Comparison of ENCODE assay signal across 8 cellular contexts in genomic region chr15:67100808-67101581, GRCh38. TPM values are rescaled to one million over a fixed set of nuclear protein-coding genes. Genes with fewer than 3 reads are reported as not detected.
DNase-seq lines count a peak whose midpoint lies in the region; ATAC-seq and TF ChIP-seq lines count a peak whose summit lies in the region.

No MANE protein-coding gene starts in this region.

- H3K4me1 Mint-ChIP-seq in CD4-positive, alpha-beta T cell (ENCODE audit: low read depth) = peaks cover 37% of the 10 kb centered on the region
- H3K4me1 Mint-ChIP-seq in endothelial cell (ENCODE audit: unreplicated experiment) = peaks cover 26% of the 10 kb centered on the region

- H3K9me3 Mint-ChIP-seq in CD4-positive, alpha-beta T cell = no peaks in the 10 kb centered on the region
- H3K9me3 Mint-ChIP-seq in endothelial cell (ENCODE audit: unreplicated experiment) = no peaks in the 10 kb centered on the region

- H3K36me3 Mint-ChIP-seq in CD4-positive, alpha-beta T cell (ENCODE audit: low read depth) = peaks cover 13% of the 10 kb centered on the region
- H3K36me3 Mint-ChIP-seq in endothelial cell (ENCODE audit: low read depth, unreplicated experiment) = no peaks in the 10 kb centered on the region

- TF ChIP-seq POLR2A in esophagus squamous epithelium (IDR thresholded peaks at IDR 0.05) = no peak

- H3K27ac Mint-ChIP-seq in CD4-positive, alpha-beta T cell = no peak overlapping the region
- no peak overlapping the region for H3K27ac Mint-ChIP-seq in endothelial cell (ENCODE audit: unreplicated experiment)

- POLR2A ChIA-PET in CD4-positive, alpha-beta T cell (lab: Charles Lee) = interaction anchor here (1.0 to 6.2 kb wide), 14 partner anchors 10 to 46 kb away, joined by 3 to 105 read pairs (median 7); partner anchors contain the start of gene SMAD3

- 46 to 51% methylated on average over 7 of the region's 7 CpGs for WGBS in esophagus squamous epithelium, 2 donors

- H3K9me3 ChIP-seq in CD4-positive, alpha-beta T cell (ENCODE audit: control insufficient read depth, low read length) = no peaks in the 10 kb centered on the region
- H3K9me3 ChIP-seq in esophagus squamous epithelium = no peaks in the 10 kb centered on the region

- DNase-seq in CD4-positive, alpha-beta T cell = no peak
- no peak for DNase-seq in HL-60 (ENCODE audit: low read depth in 1 of 2, low spot score in 1 of 2)
- no peak for DNase-seq in esophagus squamous epithelium (lab: John Stamatoyannopoulos, UW)
- no peak for DNase-seq in superior temporal gyrus (ENCODE audit: extremely low spot score)
- no peak for DNase-seq in DMS79 treated with DMSO at 0.1 percent for 48 hours (lab: John Stamatoyannopoulos, UW)
- no peak for DNase-seq in endothelial cell (ENCODE audit: low spot score)
- DNase-seq in NCI-H526 treated with DMSO at 0.1 percent for 48 hours (lab: John Stamatoyannopoulos, UW) = no peak

- no peak overlapping the region for H3K4me3 Mint-ChIP-seq in CD4-positive, alpha-beta T cell
- no peak overlapping the region for H3K4me3 Mint-ChIP-seq in endothelial cell (ENCODE audit: unreplicated experiment)

- H3K4me3 ChIP-seq in HL-60 (replicated peaks; ENCODE audit: insufficient read depth, low read length) = no peak overlapping the region
- H3K4me3 ChIP-seq in esophagus squamous epithelium = no peak overlapping the region

- ATAC-seq in CD4-positive, alpha-beta T cell (ENCODE audit: poor library complexity) = peak; percentile 51
- peak; percentile 31 for ATAC-seq in GM19468 (IDR thresholded peaks at IDR 0.05; ENCODE audit: extremely low read depth, unreplicated experiment)

- H3K27me3 ChIP-seq in CD4-positive, alpha-beta T cell (ENCODE audit: control insufficient read depth, insufficient read depth, low read length) = no peaks in the 10 kb centered on the region
- H3K27me3 ChIP-seq in HL-60 (ENCODE audit: insufficient read depth, poor library complexity, severe bottlenecking) = no peaks in the 10 kb centered on the region
- no peaks in the 10 kb centered on the region for H3K27me3 ChIP-seq in esophagus squamous epithelium

- H3K4me1 ChIP-seq in esophagus squamous epithelium = peaks cover 55 to 97% (median 78%) of the 10 kb centered on the region in 3 donors

- CTCF ChIA-PET in CD4-positive, alpha-beta T cell (lab: Charles Lee) = interaction anchor here (0.9 to 1.8 kb wide), 5 partner anchors 10 to 100 kb away, joined by 3 to 11 read pairs (median 3); no protein-coding TSS in a partner anchor

- peak overlapping the region; percentile 56 for H3K27ac ChIP-seq in CD4-positive, alpha-beta T cell (ENCODE audit: low read depth, low read length)
- H3K27ac ChIP-seq in HL-60 (replicated peaks) (peak overlapping the region; percentile 35), esophagus squamous epithelium (peak overlapping the region; percentile 47 to 96 (median 92))

- no peaks in the 10 kb centered on the region for H3K27me3 Mint-ChIP-seq in CD4-positive, alpha-beta T cell
- peaks cover 3% of the 10 kb centered on the region for H3K27me3 Mint-ChIP-seq in endothelial cell (ENCODE audit: unreplicated experiment)

- intact Hi-C loops in CD4-positive, alpha-beta T cell (cut with DNase I, micrococcal nuclease) = loop anchor here (5.0 kb wide), 2 partner anchors 34 to 46 kb away; partner anchors contain the start of gene SMAD3 (in 2 of the 2)
- intact Hi-C loops in esophagus squamous epithelium (cut with DNase I) = no loop called here

- peaks cover 0 to 6% (median 0%) of the 10 kb centered on the region in 3 donors for H3K36me3 ChIP-seq in esophagus squamous epithelium

- TF ChIP-seq CTCF in CD4-positive, alpha-beta T cell (IDR thresholded peaks at IDR 0.05) = no peak
- TF ChIP-seq CTCF in HL-60 (IDR thresholded peaks at IDR 0.05; ENCODE audit: insufficient read depth, low read length) (no peak), esophagus squamous epithelium (IDR thresholded peaks at IDR 0.05) (no peak), endothelial cell (IDR thresholded peaks at IDR 0.05; ENCODE audit: unreplicated experiment) (no peak)

RNA-seq across cellular contexts. Expression of gene SMAD3, which starts 35.6 kb away (rescaled TPM):
- total RNA-seq in CD4-positive, alpha-beta T cell = 10 to 100 TPM; 30.0 to 31.0 TPM
- total RNA-seq in esophagus squamous epithelium (100 to 1,000 TPM in 2 of 4 donors, 10 to 100 TPM in 2; 70.8 to 134 (median 105) TPM), endothelial cell (ENCODE audit: unreplicated experiment) (8.2 TPM)

Comparison
In these comparisons a context has a peak if more than half of its experiments do, and no peak if none do; other contexts are left out.
1. H3K27ac ChIP-seq: peak in every context shown above with its lines; median percentile 92 in esophagus squamous epithelium; 56 in CD4-positive, alpha-beta T cell; 35 in HL-60.